In genomic region chr1:25619101-25619890, GRCh38 we compare ENCODE assay signal across 8 cellular contexts. TPM values are rescaled to one million over a fixed set of nuclear protein-coding genes. Genes with fewer than 3 reads are reported as not detected.
DNase-seq lines count a peak whose midpoint lies in the region; ATAC-seq and TF ChIP-seq lines count a peak whose summit lies in the region.

No MANE protein-coding gene starts in this region.

- no peaks in the 10 kb centered on the region for H3K36me3 ChIP-seq in CD8-positive, alpha-beta T cell (ENCODE audit: insufficient read depth, low read length)
- H3K36me3 ChIP-seq in right lobe of liver (no peaks in the 10 kb centered on the region), subcutaneous abdominal adipose tissue (ENCODE audit: control insufficient read depth in 5 of 5, insufficient read depth in 5 of 5, low read length in 5 of 5) (no peaks in the 10 kb centered on the region)

- 73% methylated on average over 4 of the region's 11 CpGs for WGBS in right lobe of liver (ENCODE audit: insufficient coverage, low coverage, low lambda C conversion rate, missing lambda C conversion rate)

- H3K9me3 ChIP-seq in CD8-positive, alpha-beta T cell (ENCODE audit: low read length): no peaks in the 10 kb centered on the region
- H3K9me3 ChIP-seq in right lobe of liver (no peaks in the 10 kb centered on the region), subcutaneous abdominal adipose tissue (ENCODE audit: control insufficient read depth in 5 of 5, low read length in 5 of 5) (no peaks in the 10 kb centered on the region)

- no peaks in the 10 kb centered on the region for H3K27me3 ChIP-seq in CD8-positive, alpha-beta T cell (ENCODE audit: insufficient read depth, low read length)
- H3K27me3 ChIP-seq in right lobe of liver (no peaks in the 10 kb centered on the region), subcutaneous abdominal adipose tissue (ENCODE audit: control insufficient read depth in 5 of 5, insufficient read depth in 4 of 5, low read length in 5 of 5) (peaks cover 0 to 6% (median 0%) of the 10 kb centered on the region in 5 donors)

- H3K9ac ChIP-seq in subcutaneous abdominal adipose tissue (ENCODE audit: low read length in 5 of 5): peak overlapping the region in 2 of 5 donors; percentile 15 to 25

- peaks cover 79% of the 10 kb centered on the region for H3K4me1 Mint-ChIP-seq in CD8-positive, alpha-beta T cell (ENCODE audit: low read depth)

- POLR2A ChIA-PET in CD8-positive, alpha-beta T cell (lab: Charles Lee): interaction anchor here (0.5 to 2.5 kb wide), 17 partner anchors 20 to 1811 kb away, joined by 3 to 17 read pairs (median 3); no protein-coding TSS in a partner anchor

- H3K9me3 Mint-ChIP-seq in CD8-positive, alpha-beta T cell: no peaks in the 10 kb centered on the region

- H3K27ac Mint-ChIP-seq in CD8-positive, alpha-beta T cell: peak overlapping the region; percentile 90

- peaks cover 76% of the 10 kb centered on the region for H3K4me1 ChIP-seq in CD8-positive, alpha-beta T cell (ENCODE audit: insufficient read depth, low read length)
- H3K4me1 ChIP-seq in right lobe of liver (peaks cover 0 to 20% (median 8%) of the 10 kb centered on the region in 4 donors), subcutaneous abdominal adipose tissue (ENCODE audit: control insufficient read depth in 5 of 5, insufficient read depth in 5 of 5, low read length in 5 of 5) (peaks cover 2 to 42% (median 39%) of the 10 kb centered on the region in 5 donors)

- H3K36me3 Mint-ChIP-seq in CD8-positive, alpha-beta T cell: peaks cover 4% of the 10 kb centered on the region

- peak overlapping the region; percentile 54 for H3K27ac ChIP-seq in CD8-positive, alpha-beta T cell (ENCODE audit: low read depth, low read length)
- H3K27ac ChIP-seq in VCaP: no peak overlapping the region
- H3K27ac ChIP-seq in right lobe of liver: no peak overlapping the region
- no peak overlapping the region for H3K27ac ChIP-seq in subcutaneous abdominal adipose tissue (ENCODE audit: low read depth, low read length)

- peak overlapping the region; percentile 97 for H3K4me3 Mint-ChIP-seq in CD8-positive, alpha-beta T cell

- H3K4me3 ChIP-seq in CD8-positive, alpha-beta T cell (ENCODE audit: low read depth, low read length): peak overlapping the region; percentile 57
- peak overlapping the region in 2 of 3 donors; percentile 11 to 80 for H3K4me3 ChIP-seq in right lobe of liver
- H3K4me3 ChIP-seq in subcutaneous abdominal adipose tissue (ENCODE audit: low read depth in 1 of 5, low read length in 5 of 5): peak overlapping the region in 3 of 5 donors; percentile 19 to 82 (median 63)

- H3K27me3 Mint-ChIP-seq in CD8-positive, alpha-beta T cell (ENCODE audit: low read depth): no peaks in the 10 kb centered on the region

- peak in 5 of 7 experiments; percentile 34 to 71 (median 59) for DNase-seq in CD8-positive, alpha-beta T cell
- peak; percentile 61 for DNase-seq in HuH-7.5 (ENCODE audit: low spot score)
- DNase-seq in cerebellar cortex (ENCODE audit: low spot score): peak; percentile 77
- peak in 1 of 3 donors; percentile 34 for DNase-seq in right lobe of liver

- no peak for ATAC-seq in CD8-positive, alpha-beta T cell
- ATAC-seq in right lobe of liver (peak in 1 of 4 donors; percentile 13), GM19035 (IDR thresholded peaks at IDR 0.05; ENCODE audit: unreplicated experiment) (no peak), GM18870 (IDR thresholded peaks at IDR 0.05; ENCODE audit: unreplicated experiment) (no peak)

- no peak for TF ChIP-seq POLR2A in right lobe of liver (IDR thresholded peaks at IDR 0.05)

- TF ChIP-seq CTCF in CD8-positive, alpha-beta T cell (IDR thresholded peaks at IDR 0.05): peak; percentile 79
- TF ChIP-seq CTCF in VCaP (conservative IDR thresholded peaks at IDR 0.05) (peak; percentile 79), right lobe of liver (IDR thresholded peaks at IDR 0.05) (peak; percentile 57 to 62 (median 61))

- CTCF ChIA-PET in CD8-positive, alpha-beta T cell (lab: Charles Lee): interaction anchor here (0.7 to 4.1 kb wide), 45 partner anchors 8 to 239 kb away, joined by 3 to 41 read pairs (median 5); partner anchors contain the start of gene LDLRAP1

- intact Hi-C loops in CD8-positive, alpha-beta T cell (cut with DNase I, micrococcal nuclease): loop anchor here (1.0 to 5.0 kb wide), 7 partner anchors 23 to 378 kb away; partner anchors contain the start of gene PAFAH2 (in 1 of the 2)
- intact Hi-C loops in right lobe of liver (cut with DNase I): loop anchor here (10.0 kb wide), 1 partner anchor 176 kb away; no protein-coding TSS in a partner anchor

RNA-seq across cellular contexts. Expression of gene MAN1C1, which starts 2.7 kb away (rescaled TPM):
- 10 to 100 TPM; 24.6 to 25.7 TPM for total RNA-seq in CD8-positive, alpha-beta T cell
- 10 to 100 TPM; 10.7 to 38.8 (median 21.0) TPM for total RNA-seq in right lobe of liver
